ENCODE assay signal across 1 cellular context in the genomic region with DNA sequence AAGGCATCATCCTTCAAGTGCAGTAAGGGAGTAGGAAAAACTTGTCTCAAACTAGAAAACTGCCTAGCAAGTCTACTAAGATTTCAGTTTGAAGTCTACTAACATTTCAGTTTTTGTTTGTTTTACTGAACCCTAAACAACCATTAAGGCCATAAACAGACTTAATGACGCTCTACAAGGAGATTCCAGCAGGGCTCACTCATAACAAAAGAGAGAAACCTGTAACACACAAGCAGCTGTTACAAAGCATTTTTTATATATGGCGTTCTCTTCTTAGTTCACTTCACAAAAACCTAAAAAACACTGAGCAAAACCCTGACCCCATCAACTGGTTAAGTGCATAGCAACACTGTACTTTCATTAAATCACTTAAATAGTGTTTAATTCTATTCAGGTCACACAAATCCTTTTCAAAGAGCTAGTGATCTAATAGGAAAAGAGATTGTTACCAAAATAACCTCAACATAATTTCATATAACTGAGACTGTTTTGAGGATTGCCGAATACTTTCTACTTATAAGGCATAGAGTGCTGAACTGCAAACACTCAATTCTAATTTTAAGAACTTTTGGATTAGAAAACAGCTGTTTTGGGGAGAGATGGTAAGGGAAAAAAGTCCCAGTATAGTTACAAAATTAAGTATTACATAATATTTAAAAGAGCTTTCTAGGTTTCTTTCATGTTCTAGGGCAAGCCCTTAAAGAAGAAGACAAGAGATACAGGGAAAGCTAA.
TF ChIP-seq lines count a peak whose summit lies in the region.

No MANE protein-coding gene starts in this region.

TF ChIP-seq in GM12878, 131 proteins besides CTCF, POLR2A, EP300 and RAD21:
- TF ChIP-seq CREM (IDR thresholded peaks at IDR 0.05; ENCODE audit: low read depth) = peak; percentile 25; the same call in 1 of the 2 replicates
- no peak for TF ChIP-seq ZZZ3 (IDR thresholded peaks at IDR 0.05; ENCODE audit: control insufficient read depth, insufficient read length, low read depth)
- TF ChIP-seq TCF7 (IDR thresholded peaks at IDR 0.05; ENCODE audit: borderline replicate concordance) = no peak
- peak; percentile 73; the same call in 1 of the 2 replicates for TF ChIP-seq IRF4 (IDR thresholded peaks at IDR 0.05; ENCODE audit: low read depth, low read length)
- TF ChIP-seq, protein P1, sequence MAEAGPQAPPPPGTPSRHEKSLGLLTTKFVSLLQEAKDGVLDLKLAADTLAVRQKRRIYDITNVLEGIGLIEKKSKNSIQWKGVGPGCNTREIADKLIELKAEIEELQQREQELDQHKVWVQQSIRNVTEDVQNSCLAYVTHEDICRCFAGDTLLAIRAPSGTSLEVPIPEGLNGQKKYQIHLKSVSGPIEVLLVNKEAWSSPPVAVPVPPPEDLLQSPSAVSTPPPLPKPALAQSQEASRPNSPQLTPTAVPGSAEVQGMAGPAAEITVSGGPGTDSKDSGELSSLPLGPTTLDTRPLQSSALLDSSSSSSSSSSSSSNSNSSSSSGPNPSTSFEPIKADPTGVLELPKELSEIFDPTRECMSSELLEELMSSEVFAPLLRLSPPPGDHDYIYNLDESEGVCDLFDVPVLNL (IDR thresholded peaks at IDR 0.05; ENCODE audit: low read depth, low read length) = no peak
- TF ChIP-seq SMAD1 (IDR thresholded peaks at IDR 0.05; ENCODE audit: low read depth, partially characterized antibody) = no peak
- TF ChIP-seq BCL11A (IDR thresholded peaks at IDR 0.05; ENCODE audit: low read depth, low read length) = 0 out of 2 replicates have a peak, but pooled peaks have one; percentile 12
- TF ChIP-seq CREB1 (IDR thresholded peaks at IDR 0.05; ENCODE audit: low read depth) = peak; percentile 49; the same call in 1 of the 2 replicates
- TF ChIP-seq USF1 (IDR thresholded peaks at IDR 0.05; ENCODE audit: borderline replicate concordance, extremely low read length, insufficient read depth, low read depth, low read length) = no peak
- TF ChIP-seq, protein P2, sequence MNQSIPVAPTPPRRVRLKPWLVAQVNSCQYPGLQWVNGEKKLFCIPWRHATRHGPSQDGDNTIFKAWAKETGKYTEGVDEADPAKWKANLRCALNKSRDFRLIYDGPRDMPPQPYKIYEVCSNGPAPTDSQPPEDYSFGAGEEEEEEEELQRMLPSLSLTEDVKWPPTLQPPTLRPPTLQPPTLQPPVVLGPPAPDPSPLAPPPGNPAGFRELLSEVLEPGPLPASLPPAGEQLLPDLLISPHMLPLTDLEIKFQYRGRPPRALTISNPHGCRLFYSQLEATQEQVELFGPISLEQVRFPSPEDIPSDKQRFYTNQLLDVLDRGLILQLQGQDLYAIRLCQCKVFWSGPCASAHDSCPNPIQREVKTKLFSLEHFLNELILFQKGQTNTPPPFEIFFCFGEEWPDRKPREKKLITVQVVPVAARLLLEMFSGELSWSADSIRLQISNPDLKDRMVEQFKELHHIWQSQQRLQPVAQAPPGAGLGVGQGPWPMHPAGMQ (IDR thresholded peaks at IDR 0.05; ENCODE audit: borderline replicate concordance) = no peak
- no peak for TF ChIP-seq NFYA (IDR thresholded peaks at IDR 0.05; ENCODE audit: borderline replicate concordance, low read depth, low read length)
- TF ChIP-seq PAX8 (IDR thresholded peaks at IDR 0.05) = no peak
- TF ChIP-seq TCF12 (IDR thresholded peaks at IDR 0.05; ENCODE audit: low read depth, low read length) = peak; percentile 73
- TF ChIP-seq GATAD2B (conservative IDR thresholded peaks at IDR 0.05; ENCODE audit: low read depth) = no peak
- TF ChIP-seq BACH1 (IDR thresholded peaks at IDR 0.05; ENCODE audit: borderline replicate concordance) = no peak
- no peak for TF ChIP-seq CHD1 (IDR thresholded peaks at IDR 0.05; ENCODE audit: low read depth, low read length)
- no peak for TF ChIP-seq ZSCAN29 (IDR thresholded peaks at IDR 0.05)
- peak; percentile 25; the same call in 1 of the 2 replicates for TF ChIP-seq RUNX3 (IDR thresholded peaks at IDR 0.05; ENCODE audit: low read length)
- no peak for TF ChIP-seq TCF3 (IDR thresholded peaks at IDR 0.05; ENCODE audit: borderline replicate concordance, insufficient read depth, low read depth, low read length)
- TF ChIP-seq EZH2 (IDR thresholded peaks at IDR 0.05; ENCODE audit: borderline replicate concordance, control insufficient read depth, low read depth, low read length) = no peak
- no peak for TF ChIP-seq CBX5 (IDR thresholded peaks at IDR 0.05; ENCODE audit: low read depth)
- TF ChIP-seq NBN (IDR thresholded peaks at IDR 0.05) = no peak
- peak; percentile 45 for TF ChIP-seq NFIC (IDR thresholded peaks at IDR 0.05; ENCODE audit: low read depth, low read length)
- no peak for TF ChIP-seq ZNF622 (IDR thresholded peaks at IDR 0.05)
- peak; percentile 85 for TF ChIP-seq JUNB (IDR thresholded peaks at IDR 0.05)
